Comparison of ENCODE assay signal across 8 cellular contexts in genomic region chr4:48779998-48780866, GRCh38. TPM values are rescaled to one million over a fixed set of nuclear protein-coding genes. Genes with fewer than 3 reads are reported as not detected.
DNase-seq lines count a peak whose midpoint lies in the region; ATAC-seq and TF ChIP-seq lines count a peak whose summit lies in the region.

TSS of gene FRYL (minus strand) at chr4:48780279. CDS start at chr4:48634410, 145,869 bp downstream.

- H3K9ac ChIP-seq in SK-N-SH, result peak within 1 kb of the TSS; percentile 92

- H3K27ac ChIP-seq in SK-N-SH (ENCODE audit: low read depth in 2 of 2, low read length in 1 of 2) (peak within 1 kb of the TSS; percentile 93 to 94), gastroesophageal sphincter (peak within 1 kb of the TSS; percentile 86 to 98 (median 98)), neutrophil (peak within 1 kb of the TSS; percentile 91)

- peak; percentile 9; the same call in 1 of the 2 replicates for TF ChIP-seq RAD21 in SK-N-SH (IDR thresholded peaks at IDR 0.05; ENCODE audit: low read length)

- ATAC-seq in HG02571 (IDR thresholded peaks at IDR 0.05; ENCODE audit: unreplicated experiment) (peak; percentile 93), gastroesophageal sphincter (peak; percentile 98)

- CTCF ChIA-PET in SK-N-SH (lab: Yijun Ruan, JAX), result interaction anchor here (0.6 to 5.0 kb wide), 6 partner anchors 10 to 481 kb away, joined by 3 to 32 read pairs (median 6); no protein-coding TSS in a partner anchor

- H3K4me3 ChIP-seq in SK-N-SH (ENCODE audit: low read depth in 2 of 2, low read length in 1 of 2) (peak within 1 kb of the TSS; percentile 92), gastroesophageal sphincter (peak within 1 kb of the TSS; percentile 70 to 77), neutrophil (ENCODE audit: low read depth in 1 of 2, low read length in 1 of 2) (peak within 1 kb of the TSS; percentile 91 to 96)

- H3K4me1 ChIP-seq in SK-N-SH (ENCODE audit: control insufficient read depth in 1 of 2, insufficient read depth in 2 of 2, low read depth in 1 of 2, low read length in 1 of 2) (peaks cover 16 to 17% of the 10 kb centered on the region in 2 experiments; a peak in 3 of 4 replicates), gastroesophageal sphincter (peaks cover 5 to 41% (median 23%) of the 10 kb centered on the region in 3 donors), neutrophil (ENCODE audit: control insufficient read depth in 1 of 2, insufficient read depth in 1 of 2, low read depth in 1 of 2, low read length in 1 of 2) (peaks cover 28 to 37% of the 10 kb centered on the region in 2 experiments)

- TF ChIP-seq CTCF in SK-N-SH (IDR thresholded peaks at IDR 0.05) (no peak), gastroesophageal sphincter (IDR thresholded peaks at IDR 0.05) (no peak), neutrophil (IDR thresholded peaks at IDR 0.05) (peak; percentile 42)

- peak within 1 kb of the TSS; percentile 99 for H2AFZ ChIP-seq in SK-N-SH (ENCODE audit: low read depth)

- H3K27me3 ChIP-seq in SK-N-SH (ENCODE audit: insufficient read depth), result no peaks in the 10 kb centered on the region
- H3K27me3 ChIP-seq in gastroesophageal sphincter, result no peaks in the 10 kb centered on the region
- H3K27me3 ChIP-seq in neutrophil, result no peaks in the 10 kb centered on the region

- under 1% methylated on average over 32 of the region's 51 CpGs for WGBS in SK-N-SH (ENCODE audit: low lambda C conversion rate)
- WGBS in gastroesophageal sphincter (ENCODE audit: low coverage in 1 of 2), 2 donors, result 1% methylated on average over 25 to 33 of the region's 51 CpGs

- H3K9me2 ChIP-seq in SK-N-SH, result no peaks in the 10 kb centered on the region

- peaks cover 18% of the 10 kb centered on the region for H4K20me1 ChIP-seq in SK-N-SH (ENCODE audit: insufficient read depth)

- TF ChIP-seq EP300 in SK-N-SH (IDR thresholded peaks at IDR 0.05; ENCODE audit: borderline replicate concordance in 1 of 2, low read depth in 1 of 2, low read length in 1 of 2) (no peak), gastroesophageal sphincter (IDR thresholded peaks at IDR 0.05) (no peak)

- TF ChIP-seq POLR2A in gastroesophageal sphincter (IDR thresholded peaks at IDR 0.05), result peak in 1 of 2 donors; percentile 25

- H3K9me3 ChIP-seq in SK-N-SH (no peaks in the 10 kb centered on the region), gastroesophageal sphincter (no peaks in the 10 kb centered on the region), neutrophil (no peaks in the 10 kb centered on the region)

- H3K79me2 ChIP-seq in SK-N-SH (ENCODE audit: insufficient read depth), result peaks cover 40% of the 10 kb centered on the region

- H3K4me2 ChIP-seq in SK-N-SH, result peak within 1 kb of the TSS; percentile 92

- peaks cover 10% of the 10 kb centered on the region for H3F3A ChIP-seq in SK-N-SH (replicated peaks; ENCODE audit: insufficient read depth)

- H3K36me3 ChIP-seq in SK-N-SH (replicated peaks in 1 of 2; ENCODE audit: control insufficient read depth in 1 of 2, insufficient read depth in 2 of 2, low read length in 1 of 2) (no peaks in the 10 kb centered on the region), gastroesophageal sphincter (no peaks in the 10 kb centered on the region), neutrophil (no peaks in the 10 kb centered on the region)

- POLR2A ChIA-PET in SK-N-SH (lab: Yijun Ruan, JAX), result interaction anchor here (0.6 to 2.5 kb wide), 5 partner anchors 11 to 134 kb away, joined by 3 to 9 read pairs (median 6); partner anchors contain the start of genes OCIAD1 and OCIAD2

- DNase-seq in GM04504 (ENCODE audit: low read depth), result peak; percentile 99
- DNase-seq in NCI-H1048 (lab: John Stamatoyannopoulos, UW), result peak; percentile 98
- peak; percentile 91 for DNase-seq in SK-N-SH
- peak; percentile 98 for DNase-seq in activated naive CD4-positive, alpha-beta T cell treated with anti-CD3 and anti-CD28 coated beads, Interleukin-2, amount 50 U/mL, for 16 hours
- peak; percentile 100 for DNase-seq in superior temporal gyrus (ENCODE audit: extremely low spot score)

TF ChIP-seq in SK-N-SH, 30 proteins besides CTCF, POLR2A, EP300 and RAD21:
- TF ChIP-seq CHD2 (IDR thresholded peaks at IDR 0.05; ENCODE audit: low read length, partially characterized antibody), result peak; percentile 96
- TF ChIP-seq USF2 (IDR thresholded peaks at IDR 0.05; ENCODE audit: borderline replicate concordance, low read depth, low read length), result no peak
- TF ChIP-seq MAX (IDR thresholded peaks at IDR 0.05; ENCODE audit: low read depth), result peak; percentile 16; the same call in 1 of the 2 replicates
- TF ChIP-seq EZH2phosphoT487 (IDR thresholded peaks at IDR 0.05; ENCODE audit: borderline replicate concordance, low read depth), result no peak
- peak; percentile 83; the same call in 1 of the 2 replicates for TF ChIP-seq ZBTB33 (IDR thresholded peaks at IDR 0.05; ENCODE audit: borderline replicate concordance, low read depth)
- TF ChIP-seq ELF1 (IDR thresholded peaks at IDR 0.05), result peak; percentile 77
- peak; percentile 100 for TF ChIP-seq PBX3 (IDR thresholded peaks at IDR 0.05)
- TF ChIP-seq FOXM1 (IDR thresholded peaks at IDR 0.05; ENCODE audit: low read depth), result no peak
- peak; percentile 80 for TF ChIP-seq TAF1 (IDR thresholded peaks at IDR 0.05; ENCODE audit: borderline replicate concordance, low read depth, low read length)
- no peak for TF ChIP-seq SIN3A (IDR thresholded peaks at IDR 0.05; ENCODE audit: borderline replicate concordance, low read depth, low read length)
- TF ChIP-seq GABPA (IDR thresholded peaks at IDR 0.05; ENCODE audit: low read depth), result peak; percentile 75
- TF ChIP-seq USF1 (IDR thresholded peaks at IDR 0.05; ENCODE audit: borderline replicate concordance, low read depth), result no peak
- TF ChIP-seq POLR2AphosphoS5 (IDR thresholded peaks at IDR 0.05; ENCODE audit: low read depth, low read length), result peak; percentile 69
- TF ChIP-seq YY1 (IDR thresholded peaks at IDR 0.05; ENCODE audit: low read depth), result 0 out of 2 replicates have a peak, but pooled peaks have one; percentile 40
- TF ChIP-seq IRF3 (IDR thresholded peaks at IDR 0.05; ENCODE audit: low read depth, low read length), result peak; percentile 95
- no peak for TF ChIP-seq TEAD4 (IDR thresholded peaks at IDR 0.05; ENCODE audit: borderline replicate concordance, insufficient read depth)
- TF ChIP-seq RFX5 (IDR thresholded peaks at IDR 0.05; ENCODE audit: low read length), result peak; percentile 77; the same call in 1 of the 2 replicates
TF ChIP-seq in SK-N-SH: peak in this region for 11.

RNA-seq across cellular contexts. Expression of gene FRYL, which starts in this region (rescaled TPM):
- polyA plus RNA-seq in SK-N-SH (2012; rRNA removed), result 8.2 and 10.2 TPM in 2 replicates
- polyA plus RNA-seq in SK-N-SH (2012; cell fraction: cytosol; rRNA removed), result 9.2 and 9.3 TPM in 2 replicates
- polyA plus RNA-seq in SK-N-SH (2012; cell fraction: nucleus; rRNA removed), result 12.3 and 30.0 TPM in 2 replicates
- 10 to 100 TPM; 43.2 to 92.5 (median 62.1) TPM for total RNA-seq in gastroesophageal sphincter

Comparison
In these comparisons a context has a peak if more than half of its experiments do, and no peak if none do; other contexts are left out.
1. Peak in every context shown above with its lines: DNase-seq, ATAC-seq, H3K4me3 ChIP-seq and H3K27ac ChIP-seq.